ENCODE assay signal across 8 cellular contexts in the genomic region with DNA sequence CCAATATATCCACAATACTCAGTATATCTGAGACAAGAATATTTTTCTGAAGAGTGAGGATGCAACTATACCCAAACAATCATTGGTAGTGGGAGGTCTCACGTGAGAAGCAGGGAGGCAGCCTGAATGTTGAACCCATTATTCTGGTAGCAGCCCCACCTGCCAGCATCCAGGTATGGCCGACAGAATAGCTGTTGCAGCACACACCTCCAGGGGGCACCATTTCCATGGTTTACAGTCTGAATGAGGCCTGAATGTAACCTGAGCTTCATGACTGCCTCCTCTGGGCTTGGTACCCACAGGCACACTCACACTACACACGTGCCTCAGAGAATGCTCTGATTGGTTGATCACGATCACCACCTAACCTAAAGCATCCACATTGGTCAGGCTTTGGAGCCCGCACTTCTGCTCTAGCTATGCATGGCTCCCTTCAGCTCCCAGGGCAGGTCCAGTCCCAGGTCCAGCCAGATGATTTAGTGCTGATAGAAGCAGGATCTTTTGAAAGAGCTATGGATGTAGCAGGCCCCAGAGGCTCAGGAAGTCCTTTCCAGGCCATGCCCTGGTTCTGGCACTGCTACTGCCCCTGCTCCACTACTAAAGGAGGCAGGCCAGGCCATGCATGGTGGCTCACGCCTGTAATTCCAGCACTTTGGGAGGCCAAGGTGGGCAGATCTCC. TPM values are rescaled to one million over a fixed set of nuclear protein-coding genes. Genes with fewer than 3 reads are reported as not detected.
A peak's percentile ranks its signal among the peaks of the same experiment; 100 is the strongest.
DNase-seq lines count a peak whose midpoint lies in the region; ATAC-seq lines count a peak whose summit lies in the region.

No MANE protein-coding gene starts in this region.

- H3K9ac ChIP-seq in mesenchymal stem cell (ENCODE audit: low read length): no peak overlapping the region

- peak overlapping the region in 3 of 8 donors; percentile 1 to 66 (median 64) for H3K27ac Mint-ChIP-seq in CD8-positive, alpha-beta memory T cell

- no peaks in the 10 kb centered on the region for H3K79me1 ChIP-seq in mesenchymal stem cell (replicated peaks; ENCODE audit: low read length, poor library complexity, severe bottlenecking)

- peak overlapping the region; percentile 55 for H4K8ac ChIP-seq in mesenchymal stem cell (ENCODE audit: low read length)

- H2BK12ac ChIP-seq in mesenchymal stem cell (ENCODE audit: low read length in 2 of 2): no peak overlapping the region

- no peaks in the 10 kb centered on the region for H3K27me3 ChIP-seq in CD8-positive, alpha-beta memory T cell (ENCODE audit: insufficient read depth, low read length, poor library complexity, severe bottlenecking)
- H3K27me3 ChIP-seq in mesenchymal stem cell (ENCODE audit: control insufficient read depth in 1 of 2, insufficient read depth in 1 of 2, low read length in 2 of 2): peaks cover 6 to 11% of the 10 kb centered on the region in 2 experiments

- H3K4me2 ChIP-seq in mesenchymal stem cell (ENCODE audit: low read length, poor library complexity, severe bottlenecking): no peak overlapping the region

- peak overlapping the region in 1 of 7 donors; percentile 61 for H3K4me3 Mint-ChIP-seq in CD8-positive, alpha-beta memory T cell

- 40% methylated on average over 6 of the region's 6 CpGs for WGBS in mesenchymal stem cell

- H2BK5ac ChIP-seq in mesenchymal stem cell (ENCODE audit: low read depth, low read length, poor library complexity, severe bottlenecking): no peak overlapping the region

- no peak overlapping the region for H3K4me3 ChIP-seq in CD8-positive, alpha-beta memory T cell (ENCODE audit: low read length)
- H3K4me3 ChIP-seq in mesenchymal stem cell (ENCODE audit: insufficient read depth in 1 of 2, low read depth in 1 of 2, low read length in 2 of 2): no peak overlapping the region

- H2BK120ac ChIP-seq in mesenchymal stem cell (ENCODE audit: low read depth, low read length): no peak overlapping the region

- H2AK5ac ChIP-seq in mesenchymal stem cell (ENCODE audit: low read length, severe bottlenecking): no peak overlapping the region

- DNase-seq in CD8-positive, alpha-beta memory T cell: peak; percentile 72 to 87 (median 77)
- DNase-seq in NCI-H524 treated with DMSO at 0.1 percent for 48 hours (lab: John Stamatoyannopoulos, UW) (peak; percentile 87), dermis microvascular lymphatic vessel endothelial cell (ENCODE audit: low read depth in 2 of 2) (peak; percentile 87 to 95), mesenchymal stem cell (peak; percentile 89)
- DNase-seq in activated CD4-positive, alpha-beta T cell treated with anti-CD3 and anti-CD28 coated beads for 4 hours: peak; percentile 83 to 88
- peak; percentile 80 for DNase-seq in stimulated activated CD8-positive, alpha-beta memory T cell treated with anti-CD3 and anti-CD28 coated beads, Interleukin-4, amount 100 ng/mL, for 24 hours (ENCODE audit: low read depth)

- POLR2A ChIA-PET in CD8-positive, alpha-beta memory T cell (lab: Charles Lee): interaction anchor here (0.5 to 1.2 kb wide), 6 partner anchors 10 to 168 kb away, joined by 3 to 6 read pairs (median 5); a partner anchor contains a TSS

- no peak overlapping the region for H3K18ac ChIP-seq in mesenchymal stem cell (ENCODE audit: low read depth in 1 of 2, low read length in 2 of 2)

- ATAC-seq in GM19395 (IDR thresholded peaks at IDR 0.05; ENCODE audit: unreplicated experiment): peak; percentile 84
- peak; percentile 91 for ATAC-seq in HG03469 (IDR thresholded peaks at IDR 0.05; ENCODE audit: unreplicated experiment)

- no peak overlapping the region for H4K91ac ChIP-seq in mesenchymal stem cell (ENCODE audit: low read length)

- CTCF ChIA-PET in CD8-positive, alpha-beta memory T cell (lab: Charles Lee): interaction anchor here (0.8 to 9.7 kb wide), 22 partner anchors 11 to 228 kb away, joined by 3 to 123 read pairs (median 4); a partner anchor contains a TSS

- H3K9me3 Mint-ChIP-seq in CD8-positive, alpha-beta memory T cell: no peaks in the 10 kb centered on the region

- no peak overlapping the region for H2AFZ ChIP-seq in mesenchymal stem cell (ENCODE audit: low read depth, low read length)

- H3K4ac ChIP-seq in mesenchymal stem cell (ENCODE audit: low read depth in 1 of 2, low read length in 2 of 2): no peak overlapping the region

- H3K27me3 Mint-ChIP-seq in CD8-positive, alpha-beta memory T cell: peaks cover 0 to 3% of the 10 kb centered on the region in 2 donors

- H3K4me1 ChIP-seq in CD8-positive, alpha-beta memory T cell (ENCODE audit: insufficient read depth, low read length): peaks cover 16% of the 10 kb centered on the region
- peaks cover 14% of the 10 kb centered on the region for H3K4me1 ChIP-seq in mesenchymal stem cell (ENCODE audit: control insufficient read depth, insufficient read depth, low read depth, low read length)

- peaks cover 2 to 9% (median 6%) of the 10 kb centered on the region in 3 donors for H3K4me1 Mint-ChIP-seq in CD8-positive, alpha-beta memory T cell

- H3K14ac ChIP-seq in mesenchymal stem cell (ENCODE audit: low read length in 2 of 2): no peak overlapping the region

- no peak overlapping the region for H2BK15ac ChIP-seq in mesenchymal stem cell (ENCODE audit: low read depth, poor library complexity, severe bottlenecking)

- no peaks in the 10 kb centered on the region for H3K36me3 ChIP-seq in CD8-positive, alpha-beta memory T cell (ENCODE audit: insufficient read depth, low read length)
- no peaks in the 10 kb centered on the region for H3K36me3 ChIP-seq in mesenchymal stem cell (ENCODE audit: control insufficient read depth in 1 of 2, insufficient read depth in 2 of 2, low read depth in 1 of 2, low read length in 2 of 2)

- H3K9me3 ChIP-seq in CD8-positive, alpha-beta memory T cell (ENCODE audit: low read length): no peaks in the 10 kb centered on the region
- no peaks in the 10 kb centered on the region for H3K9me3 ChIP-seq in mesenchymal stem cell (ENCODE audit: control insufficient read depth, low read length)

- H3K23ac ChIP-seq in mesenchymal stem cell (ENCODE audit: low read length in 2 of 2): no peak overlapping the region

- H3K27ac ChIP-seq in CD8-positive, alpha-beta memory T cell (ENCODE audit: low read depth, low read length): no peak overlapping the region
- H3K27ac ChIP-seq in mesenchymal stem cell (ENCODE audit: low read length, poor library complexity, severe bottlenecking): no peak overlapping the region

- H3K36me3 Mint-ChIP-seq in CD8-positive, alpha-beta memory T cell: no peaks in the 10 kb centered on the region

RNA-seq across cellular contexts. Expression of a gene that starts 11.0 kb away (rescaled TPM):
- 100 to 1,000 TPM; 132 to 141 TPM for total RNA-seq in CD8-positive, alpha-beta memory T cell
- 100 TPM for polyA plus RNA-seq in CD8-positive, alpha-beta memory T cell
- total RNA-seq in dermis microvascular lymphatic vessel endothelial cell: 44.8 and 51.1 TPM in 2 replicates
- polyA plus RNA-seq in mesenchymal stem cell (2013, experiment 1 of 2): 37.0 TPM
- polyA plus RNA-seq in mesenchymal stem cell (2013, experiment 2 of 2): 40.1 TPM

RNA-seq across cellular contexts. Expression of a gene that starts 29.6 kb away (rescaled TPM):
- total RNA-seq in CD8-positive, alpha-beta memory T cell: 1 to 10 TPM; 4.2 to 5.1 TPM
- polyA plus RNA-seq in CD8-positive, alpha-beta memory T cell: 1.7 TPM
- 1.0 and 1.6 TPM in 2 replicates for total RNA-seq in dermis microvascular lymphatic vessel endothelial cell
- 4.4 TPM for polyA plus RNA-seq in mesenchymal stem cell (2013, experiment 1 of 2)
- polyA plus RNA-seq in mesenchymal stem cell (2013, experiment 2 of 2): 3.9 TPM

RNA-seq across cellular contexts. Expression of a gene that starts 56.9 kb away (rescaled TPM):
- under 1 TPM; 0.16 to 0.24 TPM for total RNA-seq in CD8-positive, alpha-beta memory T cell
- not detected for polyA plus RNA-seq in CD8-positive, alpha-beta memory T cell
- total RNA-seq in dermis microvascular lymphatic vessel endothelial cell: not detected in 2 replicates
- polyA plus RNA-seq in mesenchymal stem cell (2013, experiment 1 of 2): 0.07 TPM
- polyA plus RNA-seq in mesenchymal stem cell (2013, experiment 2 of 2): 0.01 TPM
